ENCODE assay signal across 17 cellular contexts in genomic region chr1:8641317-8641997, GRCh38.
DNase-seq lines count a peak whose midpoint lies in the region; ATAC-seq and TF ChIP-seq lines count a peak whose summit lies in the region.
"Had no signal": no experiment of that assay in that cellular context is flagged by ENCODE, and none has a peak within 500 bp of the region (broad histone marks: within the 10 kb centered on the region; RNA-seq: fewer than 3 reads in every experiment).

No MANE protein-coding gene starts in this region.

- H3K36me3 Mint-ChIP-seq in activated naive CD8-positive, alpha-beta T cell treated with anti-CD3 and anti-CD28 coated beads for 36 hours: peaks cover 12% of the 10 kb centered on the region
- peaks cover 2 to 7% of the 10 kb centered on the region in 2 donors for H3K36me3 Mint-ChIP-seq in CD14-positive monocyte
- no peaks in the 10 kb centered on the region; the same call in 1 of the 2 replicates for H3K36me3 Mint-ChIP-seq in HFFc6 (ENCODE audit: low read depth)

- no peaks in the 10 kb centered on the region for H3K27me3 Mint-ChIP-seq in activated naive CD8-positive, alpha-beta T cell treated with anti-CD3 and anti-CD28 coated beads for 36 hours
- H3K27me3 Mint-ChIP-seq in CD14-positive monocyte (ENCODE audit: low read depth in 3 of 3): peaks cover 0 to 1% (median 0%) of the 10 kb centered on the region in 3 donors
- no peaks in the 10 kb centered on the region for H3K27me3 Mint-ChIP-seq in HFFc6 (ENCODE audit: insufficient read depth)
- H3K27me3 Mint-ChIP-seq: CD8-positive, alpha-beta memory T cell had no signal

- peak overlapping the region; percentile 7 for H3K27ac ChIP-seq in left ventricle myocardium inferior (replicated peaks)
- peak overlapping the region in 2 of 3 donors; percentile 1 to 62 for H3K27ac ChIP-seq in right lobe of liver
- H3K27ac ChIP-seq: Peyer's patch had no signal

- H3K27me3 ChIP-seq in left ventricle myocardium inferior (ENCODE audit: low read depth) (no peaks in the 10 kb centered on the region), right lobe of liver (no peaks in the 10 kb centered on the region)
- H3K27me3 ChIP-seq: Peyer's patch had no signal

- H3K27ac Mint-ChIP-seq in activated naive CD8-positive, alpha-beta T cell treated with anti-CD3 and anti-CD28 coated beads for 36 hours: no peak overlapping the region
- H3K27ac Mint-ChIP-seq in CD14-positive monocyte: no peak overlapping the region
- no peak overlapping the region for H3K27ac Mint-ChIP-seq in HFFc6

- H3K4me1 Mint-ChIP-seq in activated naive CD8-positive, alpha-beta T cell treated with anti-CD3 and anti-CD28 coated beads for 36 hours: peaks cover 31% of the 10 kb centered on the region
- H3K4me1 Mint-ChIP-seq in CD14-positive monocyte: peaks cover 3% of the 10 kb centered on the region
- peaks cover 11% of the 10 kb centered on the region for H3K4me1 Mint-ChIP-seq in HFFc6 (ENCODE audit: low read depth)

- no peak for TF ChIP-seq POLR2A in right lobe of liver (IDR thresholded peaks at IDR 0.05)

- DNase-seq in left ventricle myocardium inferior (no peak), left ventricle myocardium superior (no peak), amniotic epithelial cell (ENCODE audit: low read depth) (peak; percentile 57), right lobe of liver (no peak), CD14-positive monocyte (ENCODE audit: low spot score) (no peak), HFFc6 (no peak), GF-D8 (lab: John Stamatoyannopoulos, UW) (no peak)
- DNase-seq in activated naive CD8-positive, alpha-beta T cell treated with anti-CD3 and anti-CD28 coated beads for 36 hours: no peak
- DNase-seq: ACHN; CD8-positive, alpha-beta memory T cell; H7; NCI-H1436 treated with DMSO at 0.1 percent for 48 hours; NCI-H2081 treated with DMSO at 0.1 percent for 48 hours; NCI-H446 treated with DMSO at 0.1 percent for 48 hours; NCI-H774; Peyer's patch; SHP77 had no signal

- ATAC-seq in left ventricle myocardium superior: no peak
- ATAC-seq in right lobe of liver: peak in 1 of 4 donors; percentile 4

- WGBS in right lobe of liver (ENCODE audit: insufficient coverage, low coverage, low lambda C conversion rate, missing lambda C conversion rate): 64% methylated on average over 3 of the region's 3 CpGs

- H3K4me3 Mint-ChIP-seq in activated naive CD8-positive, alpha-beta T cell treated with anti-CD3 and anti-CD28 coated beads for 36 hours: no peak overlapping the region
- H3K4me3 Mint-ChIP-seq in CD14-positive monocyte (no peak overlapping the region), HFFc6 (no peak overlapping the region)
- H3K4me3 Mint-ChIP-seq: CD8-positive, alpha-beta memory T cell had no signal

- TF ChIP-seq CTCF in left ventricle myocardium inferior (IDR thresholded peaks at IDR 0.05; ENCODE audit: borderline replicate concordance) (no peak), right lobe of liver (IDR thresholded peaks at IDR 0.05) (no peak), CD14-positive monocyte (IDR thresholded peaks at IDR 0.05) (no peak), HFFc6 (IDR thresholded peaks at IDR 0.05) (no peak)

- intact Hi-C loops in left ventricle myocardium inferior (cut with micrococcal nuclease) (no loop called here), left ventricle myocardium superior (cut with micrococcal nuclease) (no loop called here), right lobe of liver (cut with DNase I) (no loop called here), CD14-positive monocyte (cut with micrococcal nuclease) (no loop called here)

- H3K36me3 ChIP-seq in left ventricle myocardium inferior (no peaks in the 10 kb centered on the region), right lobe of liver (no peaks in the 10 kb centered on the region)
- H3K36me3 ChIP-seq: Peyer's patch had no signal

- H3K9me3 Mint-ChIP-seq in activated naive CD8-positive, alpha-beta T cell treated with anti-CD3 and anti-CD28 coated beads for 36 hours: no peaks in the 10 kb centered on the region
- H3K9me3 Mint-ChIP-seq in CD14-positive monocyte (no peaks in the 10 kb centered on the region), HFFc6 (no peaks in the 10 kb centered on the region)
- H3K9me3 Mint-ChIP-seq: CD8-positive, alpha-beta memory T cell had no signal

- no peaks in the 10 kb centered on the region for H3K9me3 ChIP-seq in left ventricle myocardium inferior (replicated peaks)
- no peaks in the 10 kb centered on the region for H3K9me3 ChIP-seq in right lobe of liver
- H3K9me3 ChIP-seq: Peyer's patch had no signal

- H3K4me3 ChIP-seq in left ventricle myocardium inferior (no peak overlapping the region), right lobe of liver (no peak overlapping the region)
- H3K4me3 ChIP-seq: Peyer's patch had no signal

- H3K4me1 ChIP-seq in left ventricle myocardium inferior (peaks cover 52% of the 10 kb centered on the region), right lobe of liver (peaks cover 0 to 59% (median 22%) of the 10 kb centered on the region in 4 donors)
- H3K4me1 ChIP-seq: Peyer's patch had no signal
